Comparison of ENCODE assay signal across 14 cellular contexts in the genomic region with DNA sequence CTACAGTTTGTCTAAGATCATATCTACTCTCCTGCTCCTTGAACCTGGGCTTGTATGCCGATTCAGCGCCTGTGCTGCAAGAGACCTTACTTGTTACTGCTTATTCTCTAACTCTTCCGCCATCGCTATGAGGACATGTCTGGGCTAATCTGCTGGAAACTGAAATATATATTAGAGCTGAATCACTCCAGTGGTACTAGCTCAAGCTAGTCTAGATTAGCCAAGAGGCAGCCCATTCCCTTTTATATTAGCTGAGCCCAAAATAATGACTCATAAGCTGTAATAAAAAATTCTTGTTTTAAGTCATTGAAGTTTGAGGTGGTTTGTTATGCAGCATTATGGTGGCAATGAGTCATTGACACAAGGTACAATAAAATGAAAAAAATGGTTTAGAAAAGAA. TPM values are rescaled to one million over a fixed set of nuclear protein-coding genes. Genes with fewer than 3 reads are reported as not detected.
A peak's percentile ranks its signal among the peaks of the same experiment; 100 is the strongest.
DNase-seq lines count a peak whose midpoint lies in the region; ATAC-seq lines count a peak whose summit lies in the region.
"Had no signal": no experiment of that assay in that cellular context is flagged by ENCODE, and none has a peak within 500 bp of the region (broad histone marks: within the 10 kb centered on the region; RNA-seq: fewer than 3 reads in every experiment).

No MANE protein-coding gene starts in this region.

- peak; percentile 88 to 92 for ATAC-seq in activated CD4-positive, CD25-positive, alpha-beta regulatory T cell treated with anti-CD3 and anti-CD28 coated beads, Interleukin-2, amount 50 U/mL, for 24 hours
- peak; percentile 99 for ATAC-seq in esophagus mucosa
- ATAC-seq in stimulated activated naive CD8-positive, alpha-beta T cell treated with anti-CD3 and anti-CD28 coated beads, Interleukin-15, Interleukin-2, amounts not matched to agents 100 U/mL and 50 U/mL, for 24 hours, result peak; percentile 73
- no peak for ATAC-seq in GM21576 (IDR thresholded peaks at IDR 0.05; ENCODE audit: unreplicated experiment)
- ATAC-seq: T-helper 17 cell had no signal

- DNase-seq in activated CD4-positive, CD25-positive, alpha-beta regulatory T cell treated with anti-CD3 and anti-CD28 coated beads, Interleukin-2, amount 50 U/mL, for 72 hours, result no peak
- peak; percentile 44 for DNase-seq in NCI-H226
- no peak for DNase-seq in stimulated activated naive CD8-positive, alpha-beta T cell treated with anti-CD3 and anti-CD28 coated beads, Interleukin-15, Interleukin-2, amounts not matched to agents 100 U/mL and 50 U/mL, for 24 hours
- DNase-seq in stimulated activated naive CD4-positive, alpha-beta T cell (lab: John Stamatoyannopoulos, UW), result no peak
- DNase-seq in NCI-H1048 (lab: John Stamatoyannopoulos, UW), result no peak
- DNase-seq: activated CD4-positive, alpha-beta T cell treated with anti-CD3 and anti-CD28 coated beads, Interleukin-2, amount 50 U/mL, for 1 hour; left ventricle myocardium inferior; NCI-H1105; NCI-H2227 treated with DMSO at 0.1 percent for 48 hours; nephron progenitor cell; T-helper 17 cell had no signal

RNA-seq across cellular contexts. Expression of gene SLC6A16, which starts 52.8 kb away (rescaled TPM):
- 0.48 TPM for total RNA-seq in esophagus mucosa
